ENCODE assay signal across 14 cellular contexts in genomic region chr2:226677080-226677479, GRCh38.
A peak's percentile ranks its signal among the peaks of the same experiment; 100 is the strongest.
DNase-seq lines count a peak whose midpoint lies in the region; ATAC-seq and TF ChIP-seq lines count a peak whose summit lies in the region.
"Had no signal": no experiment of that assay in that cellular context is flagged by ENCODE, and none has a peak within 500 bp of the region (broad histone marks: within the 10 kb centered on the region; RNA-seq: fewer than 3 reads in every experiment).

No MANE protein-coding gene starts in this region.

- H3K4me1 ChIP-seq in right lobe of liver (peaks cover 0 to 14% (median 4%) of the 10 kb centered on the region in 4 donors), suprapubic skin (peaks cover 18% of the 10 kb centered on the region), psoas muscle (peaks cover 10% of the 10 kb centered on the region)

- TF ChIP-seq EP300 in suprapubic skin (IDR thresholded peaks at IDR 0.05), result no peak

- H3K9me3 ChIP-seq in right lobe of liver (no peaks in the 10 kb centered on the region), suprapubic skin (no peaks in the 10 kb centered on the region), psoas muscle (no peaks in the 10 kb centered on the region)
- H3K9me3 ChIP-seq: A549 had no signal

- TF ChIP-seq POLR2A in right lobe of liver (IDR thresholded peaks at IDR 0.05) (no peak), suprapubic skin (IDR thresholded peaks at IDR 0.05) (no peak)

- peak; percentile 73 to 86 (median 80) for ATAC-seq in right lobe of liver
- ATAC-seq in psoas muscle, result no peak
- no peak for ATAC-seq in GM21447 (IDR thresholded peaks at IDR 0.05; ENCODE audit: unreplicated experiment)
- ATAC-seq: A549 had no signal

- whole genome bisulfite sequencing in right lobe of liver (ENCODE audit: insufficient coverage, low coverage, low lambda C conversion rate, missing lambda C conversion rate), result 21% methylated on average over 3 of the region's 4 CpGs
- WGBS in suprapubic skin, result 47% methylated on average over 4 of the region's 4 CpGs
- WGBS in psoas muscle, 3 donors, result 53 to 97% (median 69%) methylated on average over 4 of the region's 4 CpGs

- intact Hi-C loops in right lobe of liver (cut with DNase I), result no loop called here
- intact Hi-C loops in psoas muscle (cut with DNase I), result no loop called here

- H3K36me3 ChIP-seq in right lobe of liver (no peaks in the 10 kb centered on the region), suprapubic skin (no peaks in the 10 kb centered on the region), psoas muscle (ENCODE audit: insufficient read depth in 1 of 2, low read depth in 1 of 2) (no peaks in the 10 kb centered on the region)

- TF ChIP-seq CTCF in C4-2B (conservative IDR thresholded peaks at IDR 0.05) (no peak), right lobe of liver (IDR thresholded peaks at IDR 0.05) (no peak), suprapubic skin (IDR thresholded peaks at IDR 0.05) (no peak), psoas muscle (IDR thresholded peaks at IDR 0.05) (no peak)

- H3K27ac ChIP-seq in C4-2B (peak overlapping the region; percentile 83), right lobe of liver (peak overlapping the region in 2 of 3 donors; percentile 41 to 68), suprapubic skin (peak overlapping the region; percentile 39), psoas muscle (no peak overlapping the region)
- H3K27ac ChIP-seq: A549 had no signal

- no peaks in the 10 kb centered on the region for H3K27me3 ChIP-seq in right lobe of liver
- no peaks in the 10 kb centered on the region for H3K27me3 ChIP-seq in suprapubic skin
- H3K27me3 ChIP-seq in psoas muscle (ENCODE audit: insufficient read depth in 3 of 3, low read length in 2 of 3), result no peaks in the 10 kb centered on the region

- DNase-seq in NCI-H69 (lab: John Stamatoyannopoulos, UW) (peak; percentile 19), right lobe of liver (no peak), suprapubic skin (ENCODE audit: low spot score in 2 of 2) (no peak), NCI-H1436 (lab: John Stamatoyannopoulos, UW) (no peak), psoas muscle (no peak)
- DNase-seq: AML-193; CD4-positive, alpha-beta memory T cell; DMS153; DMS79; GDM1; H9 had no signal

- H3K4me3 ChIP-seq in right lobe of liver (no peak overlapping the region), suprapubic skin (no peak overlapping the region), psoas muscle (no peak overlapping the region)
- H3K4me3 ChIP-seq: A549 had no signal

Comparison
In these comparisons a context has a peak if more than half of its experiments do, and no peak if none do; other contexts are left out.
1. ATAC-seq: peak in right lobe of liver (4 of 4); none in psoas muscle (0 of 4) and GM21447 (single experiment).